1 cellular context compared by ENCODE assay signal in the genomic region with DNA sequence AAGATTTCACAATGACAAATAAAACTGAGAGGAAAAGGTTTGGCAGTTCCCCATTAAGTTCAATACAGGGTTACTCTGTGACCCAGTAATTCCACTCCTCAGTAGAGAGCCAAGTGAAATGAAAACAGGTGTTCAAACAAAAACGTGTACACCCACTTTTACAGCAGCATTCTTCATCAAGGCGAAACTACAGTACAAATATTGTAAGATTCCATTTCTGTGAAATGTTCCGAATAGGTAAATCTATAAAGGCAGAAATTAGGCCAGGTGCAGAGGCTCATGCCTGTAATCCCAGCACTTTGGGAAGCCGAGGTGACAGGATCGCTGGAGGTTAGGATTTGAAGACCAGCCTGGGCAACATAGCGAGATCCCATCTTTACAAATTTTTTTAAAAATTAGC.
TF ChIP-seq lines count a peak whose summit lies in the region.

No MANE protein-coding gene starts in this region.

TF ChIP-seq in IMR-90, 13 proteins besides CTCF, POLR2A, EP300 and RAD21:
- TF ChIP-seq CEBPB (IDR thresholded peaks at IDR 0.05; ENCODE audit: low read depth, low read length) (0 out of 2 replicates have a peak, but pooled peaks have one; percentile 8), MAZ (IDR thresholded peaks at IDR 0.05; ENCODE audit: borderline replicate concordance, low read depth, low read length) (no peak)
TF ChIP-seq in IMR-90: peak in this region for 1.
